In the genomic region with DNA sequence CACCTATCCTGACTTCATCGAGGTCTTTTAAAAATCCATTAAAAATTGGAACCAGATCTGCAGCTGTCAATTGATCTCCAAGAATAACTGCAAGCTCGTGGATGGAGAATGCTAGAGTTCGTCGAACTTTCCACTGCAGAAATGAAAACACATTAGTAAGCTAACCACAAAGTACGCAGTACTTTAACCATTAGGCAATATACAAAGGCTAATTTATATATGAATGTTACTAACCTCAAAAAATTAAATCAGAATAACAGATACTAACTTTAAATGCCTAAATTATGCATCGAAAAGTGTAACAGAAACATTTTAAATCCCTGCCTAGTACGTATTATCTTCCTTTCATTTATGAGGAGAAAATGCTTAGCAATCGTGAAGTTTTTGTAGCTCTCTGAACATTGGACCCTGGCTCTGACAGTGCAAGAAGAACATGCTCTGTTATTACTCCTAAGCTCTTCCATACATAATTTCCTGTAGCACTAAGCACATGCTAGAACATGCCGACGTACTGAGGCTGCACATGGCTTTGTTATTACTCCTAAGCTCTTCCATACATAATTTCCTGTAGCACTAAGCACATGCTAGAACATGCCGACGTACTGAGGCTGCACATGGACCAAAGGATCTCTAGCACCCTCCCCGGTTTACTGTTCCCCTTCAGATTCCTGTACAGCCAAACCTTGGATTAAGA, we compare ENCODE assay signal across 25 cellular contexts. TPM values are rescaled to one million over a fixed set of nuclear protein-coding genes. Genes with fewer than 3 reads are reported as not detected.
DNase-seq lines count a peak whose midpoint lies in the region; ATAC-seq, FAIRE-seq and TF ChIP-seq lines count a peak whose summit lies in the region.
"Had no signal": no experiment of that assay in that cellular context is flagged by ENCODE, and none has a peak within 500 bp of the region (broad histone marks: within the 10 kb centered on the region; RNA-seq: fewer than 3 reads in every experiment).

No MANE protein-coding gene starts in this region.

- POLR2A ChIA-PET in GM12878 (lab: Charles Lee), result no interaction called here

- intact Hi-C loops in GM12878 (cut with micrococcal nuclease; ENCODE audit: unreplicated experiment), result no loop called here
- intact Hi-C loops in right lobe of liver (cut with DNase I), result no loop called here

- TF ChIP-seq EP300 in GM12878 (IDR thresholded peaks at IDR 0.05; ENCODE audit: borderline replicate concordance in 1 of 2, control insufficient read depth in 1 of 2, low read depth in 2 of 2, low read length in 2 of 2), result no peak

- TF ChIP-seq POLR2A in H54 (IDR thresholded peaks at IDR 0.05; ENCODE audit: low read depth, low read length) (no peak), GM12878 (IDR thresholded peaks at IDR 0.05; ENCODE audit: low read depth, low read length) (no peak), right lobe of liver (IDR thresholded peaks at IDR 0.05) (no peak)

- DNase-seq in H54 (ENCODE audit: insufficient read length, low spot score), result no peak
- no peak for DNase-seq in GM12878 (ENCODE audit: low read depth, low spot score)
- DNase-seq in fibroblast of villous mesenchyme (ENCODE audit: low read depth), result peak; percentile 21
- no peak for DNase-seq in right lobe of liver
- DNase-seq in mesenteric fat pad (ENCODE audit: low spot score), result no peak
- no peak for DNase-seq in kidney tubule cell (ENCODE audit: low spot score)
- DNase-seq in hypothalamus (lab: John Stamatoyannopoulos, UW), result no peak
- DNase-seq: Calu3; CD8-positive, alpha-beta memory T cell; DMS153; H7; Karpas-422; NCI-H1417; NCI-H1694 treated with DMSO at 0.1 percent for 48 hours; NCI-H2081 treated with DMSO at 0.1 percent for 48 hours; NCI-H2171 treated with DMSO at 0.1 percent for 48 hours; NCI-H524 treated with DMSO at 0.1 percent for 48 hours; NCI-H82; Peyer's patch had no signal

- ATAC-seq in GM12878 (no peak), right lobe of liver (peak; percentile 74 to 82 (median 78)), HG02981 (IDR thresholded peaks at IDR 0.05; ENCODE audit: unreplicated experiment) (no peak)
- ATAC-seq: Right ventricle myocardium inferior had no signal

- in situ Hi-C loops in GM12878 (cut with MboI), result no loop called here

- H3K9ac ChIP-seq in GM12878 (ENCODE audit: control insufficient read depth, insufficient read depth, low read length), result no peak overlapping the region

- BruUV-seq in GM12878 (replicated peaks; lab: Mats Ljungman, UMichigan), result no TSS peak

- H3K79me2 ChIP-seq in GM12878 (ENCODE audit: control insufficient read depth, insufficient read depth, low read length), result no peaks in the 10 kb centered on the region

- H2AFZ ChIP-seq in GM12878 (ENCODE audit: control insufficient read depth, low read depth, low read length), result no peak overlapping the region

- no peak overlapping the region for H3K4me2 ChIP-seq in GM12878 (ENCODE audit: control insufficient read depth, insufficient read depth)

- H3K4me3 ChIP-seq in GM12878 (no peak overlapping the region), fibroblast of villous mesenchyme (ENCODE audit: low read depth, low read length) (no peak overlapping the region), right lobe of liver (no peak overlapping the region)
- H3K4me3 ChIP-seq: Peyer's patch, SJSA1 had no signal

- peak; percentile 6 for FAIRE-seq in H54 (lab: Jason Lieb, UNC)
- peak; percentile 90 for FAIRE-seq in GM12878 (lab: Jason Lieb, UNC)
- FAIRE-seq: A204.1, GM18507 had no signal

- SMC1A ChIA-PET in GM12878 (lab: Charles Lee; ENCODE audit: uncharacterized antibody, unreplicated experiment), result interaction anchor here (0.6 kb wide), 1 partner anchor 155 kb away, joined by 3 read pairs; no protein-coding TSS in a partner anchor

- H3K9me3 ChIP-seq in GM12878 (replicated peaks; ENCODE audit: control insufficient read depth, insufficient read depth, low read length) (no peaks in the 10 kb centered on the region), right lobe of liver (no peaks in the 10 kb centered on the region)
- H3K9me3 ChIP-seq: Peyer's patch, SJSA1 had no signal

- TF ChIP-seq CTCF in GM12878 (IDR thresholded peaks at IDR 0.05 in 2 of 3, conservative IDR thresholded peaks at IDR 0.05 in 1 of 3; ENCODE audit: control insufficient read depth in 2 of 3, extremely low read depth in 1 of 3, insufficient read depth in 1 of 3, low read depth in 3 of 3, low read length in 3 of 3), result no peak
- TF ChIP-seq CTCF in fibroblast of villous mesenchyme (IDR thresholded peaks at IDR 0.05; ENCODE audit: insufficient read depth, low read depth, low read length), result no peak
- TF ChIP-seq CTCF in right lobe of liver (IDR thresholded peaks at IDR 0.05), result no peak

- CTCF ChIA-PET in GM12878 (lab: Yijun Ruan, JAX), result no interaction called here

- H3K27me3 ChIP-seq in GM12878 (replicated peaks in 1 of 2; ENCODE audit: control insufficient read depth in 2 of 2, insufficient read depth in 2 of 2, low read length in 1 of 2), result no peaks in the 10 kb centered on the region
- H3K27me3 ChIP-seq in right lobe of liver, result no peaks in the 10 kb centered on the region
- H3K27me3 ChIP-seq: Peyer's patch, SJSA1 had no signal

- RAD21 ChIA-PET in GM12878 (lab: Charles Lee; ENCODE audit: unreplicated experiment), result no interaction called here

- no peak for TF ChIP-seq RAD21 in GM12878 (IDR thresholded peaks at IDR 0.05; ENCODE audit: insufficient read depth, low read depth, low read length)

- H3K36me3 ChIP-seq in GM12878 (ENCODE audit: control insufficient read depth in 2 of 2, insufficient read depth in 2 of 2, low read length in 1 of 2), result peaks cover 4 to 21% of the 10 kb centered on the region in 2 experiments
- H3K36me3 ChIP-seq in right lobe of liver, result peaks cover 0 to 38% (median 2%) of the 10 kb centered on the region in 4 donors

- 94% methylated on average over 13 of the region's 13 CpGs for WGBS in GM12878 (ENCODE audit: insufficient coverage, insufficient replicate concordance, low lambda C conversion rate, missing lambda C conversion rate)
- WGBS in right lobe of liver (ENCODE audit: insufficient coverage, low coverage, low lambda C conversion rate, missing lambda C conversion rate), result 37% methylated on average over 13 of the region's 13 CpGs

- no peak overlapping the region for H3K27ac ChIP-seq in GM12878 (ENCODE audit: control insufficient read depth, insufficient read depth)
- H3K27ac ChIP-seq in right lobe of liver, result peak overlapping the region in 2 of 3 donors; percentile 39 to 74
- H3K27ac ChIP-seq: C4-2B, Peyer's patch, SJSA1 had no signal

- no peaks in the 10 kb centered on the region for H3K4me1 ChIP-seq in GM12878 (ENCODE audit: control insufficient read depth, insufficient read depth, low read length)
- peaks cover 0 to 27% (median 6%) of the 10 kb centered on the region in 4 donors for H3K4me1 ChIP-seq in right lobe of liver
- H3K4me1 ChIP-seq: Peyer's patch, SJSA1 had no signal

- H4K20me1 ChIP-seq in GM12878 (ENCODE audit: control insufficient read depth, insufficient read depth), result no peaks in the 10 kb centered on the region

TF ChIP-seq in GM12878, 131 proteins besides CTCF, POLR2A, EP300 and RAD21:
- no peak for TF ChIP-seq ZNF687 (IDR thresholded peaks at IDR 0.05)

RNA-seq across cellular contexts. Expression of gene PPP4R1, which starts 57.0 kb away (rescaled TPM):
- 54.9 and 61.5 TPM in 2 replicates for total RNA-seq in GM12878 (2013; cell fraction: nucleolus; rRNA removed)
- 33.4 and 39.2 TPM in 2 replicates for total RNA-seq in GM12878 (2014; rRNA removed)
- 38.0 and 39.1 TPM in 2 replicates for total RNA-seq in GM12878 (2014; rRNA removed; fragmentation: Illumina TruSeq; extraction: Trizol)
- total RNA-seq in GM12878 (2021), result 40.5 and 42.2 TPM in 2 replicates
- polyA plus RNA-seq in GM12878 (2011; ENCODE audit: low read depth), result 12.8 TPM
- polyA plus RNA-seq in GM12878 (2011; rRNA removed), result 24.8 and 26.1 TPM in 2 replicates
- polyA plus RNA-seq in GM12878 (2011; cell fraction: cytosol; rRNA removed), result 26.9 and 28.1 TPM in 2 replicates
- 28.0 and 28.4 TPM in 2 replicates for polyA plus RNA-seq in GM12878 (2011; cell fraction: nucleus; rRNA removed)
- polyA plus RNA-seq in GM12878 (2012), result 13.1 and 15.1 TPM in 2 replicates
- polyA plus RNA-seq in GM12878 (2014; fragmentation: Illumina TruSeq; extraction: Trizol), result 44.4 and 53.6 TPM in 2 replicates
- 10 to 100 TPM; 10.9 to 14.1 TPM for polyA plus RNA-seq in GM12878 (2014; fragmentation: Nextera tagmentation; extraction: Ambion mirVana)
- polyA plus RNA-seq in GM12878 (2014; rRNA removed), result 27.3 and 31.2 TPM in 2 replicates
- 10 to 100 TPM; 20.4 to 21.2 TPM for polyA plus RNA-seq in GM12878 (2016; fragmentation: Nextera tagmentation; extraction: Ambion mirVana)
- 40.3 and 66.2 TPM in 2 replicates for polyA minus RNA-seq in GM12878 (2011; rRNA and poly(A)+ RNA removed)
- polyA minus RNA-seq in GM12878 (2011; cell fraction: cytosol; rRNA and poly(A)+ RNA removed), result 10.7 and 17.4 TPM in 2 replicates
- 18.3 and 32.8 TPM in 2 replicates for polyA minus RNA-seq in GM12878 (2011; cell fraction: nucleus; rRNA and poly(A)+ RNA removed)
- total RNA-seq in fibroblast of villous mesenchyme, result 99.2 and 136 TPM in 2 replicates
- 10 to 100 TPM; 15.0 to 36.5 (median 30.1) TPM for total RNA-seq in right lobe of liver
- 74.7 TPM for total RNA-seq in mesenteric fat pad

Comparison
In these comparisons a context has a peak if more than half of its experiments do, and no peak if none do; other contexts are left out.
1. ATAC-seq: peak in right lobe of liver (4 of 4); none in GM12878 (single experiment) and HG02981 (single experiment).